8 cellular contexts compared by ENCODE assay signal in the genomic region with DNA sequence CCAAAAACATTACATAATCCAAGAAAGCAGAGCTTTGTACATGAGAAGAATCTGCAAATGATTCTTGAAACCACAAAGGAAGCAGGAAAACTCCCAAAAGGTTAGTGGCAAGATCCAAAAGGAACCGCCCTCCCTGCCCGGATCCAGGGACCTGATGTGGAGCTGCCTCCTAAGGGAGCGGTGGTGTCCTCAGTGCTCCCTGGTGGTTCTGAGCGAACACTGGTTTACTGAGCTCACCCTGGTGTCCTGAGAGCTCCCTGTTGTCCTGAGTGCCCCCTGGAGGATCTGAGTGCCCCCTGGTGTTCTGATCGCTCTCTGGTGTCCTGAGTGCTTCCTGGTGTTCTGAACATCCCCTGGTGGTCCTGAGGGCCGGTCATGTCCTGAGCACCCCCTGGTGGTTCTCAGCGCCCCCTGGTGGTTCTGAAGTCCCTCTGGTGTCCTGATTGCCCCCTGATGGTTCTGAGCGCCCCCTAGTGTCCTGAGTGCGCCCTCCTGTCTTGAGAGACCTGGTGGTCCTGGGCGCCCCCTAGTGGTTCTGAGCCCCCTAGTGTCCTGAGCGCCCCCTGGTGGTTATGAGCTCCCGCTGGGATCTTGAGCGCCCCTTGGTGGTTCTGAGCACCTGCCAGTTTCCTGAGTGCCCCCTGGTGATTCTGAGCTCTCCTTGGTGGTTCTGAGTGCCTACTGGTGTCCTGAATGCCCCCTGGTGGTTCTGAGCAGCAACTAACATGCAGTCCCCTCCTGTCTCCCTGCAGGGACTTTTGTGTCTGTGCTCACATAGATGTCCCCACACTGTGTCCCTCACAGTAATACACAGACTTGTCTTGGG.
DNase-seq lines count a peak whose midpoint lies in the region; ATAC-seq and TF ChIP-seq lines count a peak whose summit lies in the region.

No MANE protein-coding gene starts in this region.

- H3K27me3 Mint-ChIP-seq in endothelial cell (ENCODE audit: unreplicated experiment) (peaks cover 2% of the 10 kb centered on the region), progenitor cell of endocrine pancreas (no peaks in the 10 kb centered on the region)

- H3K9ac ChIP-seq in smooth muscle cell (ENCODE audit: low read depth), result no peak overlapping the region

- no peaks in the 10 kb centered on the region for H3F3A ChIP-seq in smooth muscle cell (ENCODE audit: low read depth)

- H3K9me3 Mint-ChIP-seq in endothelial cell (ENCODE audit: unreplicated experiment) (peaks cover 29% of the 10 kb centered on the region), progenitor cell of endocrine pancreas (ENCODE audit: low read depth) (peaks cover 23% of the 10 kb centered on the region)

- H3K27ac ChIP-seq in smooth muscle cell (ENCODE audit: low read depth), result no peak overlapping the region

- peak; percentile 86 for ATAC-seq in GM21529 (IDR thresholded peaks at IDR 0.05; ENCODE audit: unreplicated experiment)

- no peaks in the 10 kb centered on the region for H3K79me2 ChIP-seq in smooth muscle cell (ENCODE audit: low read depth)

- 78% methylated on average over 13 of the region's 13 CpGs for WGBS in smooth muscle cell (ENCODE audit: low lambda C conversion rate)

- no peaks in the 10 kb centered on the region for H3K36me3 ChIP-seq in smooth muscle cell (ENCODE audit: low read depth)

- H3K36me3 Mint-ChIP-seq in endothelial cell (ENCODE audit: low read depth, unreplicated experiment), result peaks cover 8% of the 10 kb centered on the region
- peaks cover 5% of the 10 kb centered on the region for H3K36me3 Mint-ChIP-seq in progenitor cell of endocrine pancreas (ENCODE audit: insufficient read depth)

- H3K4me1 Mint-ChIP-seq in endothelial cell (ENCODE audit: unreplicated experiment), result no peaks in the 10 kb centered on the region
- no peaks in the 10 kb centered on the region for H3K4me1 Mint-ChIP-seq in progenitor cell of endocrine pancreas (ENCODE audit: low read depth)

- TF ChIP-seq CTCF in LNCaP clone FGC (IDR thresholded peaks at IDR 0.05; ENCODE audit: control insufficient read depth, extremely low read depth, insufficient read depth) (peak; percentile 59), endothelial cell (IDR thresholded peaks at IDR 0.05; ENCODE audit: unreplicated experiment) (peak; percentile 71), smooth muscle cell (IDR thresholded peaks at IDR 0.05; ENCODE audit: borderline replicate concordance, insufficient read depth, poor library complexity, severe bottlenecking) (peak; percentile 14), progenitor cell of endocrine pancreas (IDR thresholded peaks at IDR 0.05; ENCODE audit: unreplicated experiment) (no peak)

- H2AFZ ChIP-seq in smooth muscle cell (ENCODE audit: low read depth), result no peak overlapping the region

- H3K4me2 ChIP-seq in smooth muscle cell, result no peak overlapping the region

- H4K20me1 ChIP-seq in smooth muscle cell (ENCODE audit: low read depth), result no peaks in the 10 kb centered on the region

- no peaks in the 10 kb centered on the region for H3K27me3 ChIP-seq in smooth muscle cell (ENCODE audit: low read depth)

- peak overlapping the region; percentile 21 for H3K4me3 Mint-ChIP-seq in endothelial cell (ENCODE audit: unreplicated experiment)
- H3K4me3 Mint-ChIP-seq in progenitor cell of endocrine pancreas (ENCODE audit: low read depth), result no peak overlapping the region

- H3K9me3 ChIP-seq in smooth muscle cell (replicated peaks; ENCODE audit: low read depth), result no peaks in the 10 kb centered on the region

- no peak overlapping the region for H3K4me3 ChIP-seq in LNCaP clone FGC (ENCODE audit: low read depth, low read length)
- no peak overlapping the region for H3K4me3 ChIP-seq in smooth muscle cell

- H3K4me1 ChIP-seq in smooth muscle cell (ENCODE audit: low read depth), result no peaks in the 10 kb centered on the region

- DNase-seq in GDM1 (lab: John Stamatoyannopoulos, UW), result peak; percentile 30
- peak; percentile 15 for DNase-seq in LNCaP clone FGC (ENCODE audit: low read depth)
- DNase-seq in activated CD4-positive, alpha-beta T cell treated with anti-CD3 and anti-CD28 coated beads, Interleukin-2, amount 50 U/mL, for 4 hours, result peak; percentile 70 to 75
- DNase-seq in endothelial cell (ENCODE audit: low spot score), result no peak
- DNase-seq in smooth muscle cell (lab: John Stamatoyannopoulos, UW; ENCODE audit: unreplicated experiment), result no peak
- no peak for DNase-seq in dedifferentiated amniotic fluid mesenchymal stem cell (ENCODE audit: extremely low spot score)
- no peak for DNase-seq in progenitor cell of endocrine pancreas (ENCODE audit: low spot score, unreplicated experiment)

- H3K27ac Mint-ChIP-seq in endothelial cell (ENCODE audit: unreplicated experiment), result no peak overlapping the region
- H3K27ac Mint-ChIP-seq in progenitor cell of endocrine pancreas, result no peak overlapping the region

Comparison
In these comparisons a context has a peak if more than half of its experiments do, and no peak if none do; other contexts are left out.
1. DNase-seq: peak in GDM1 (single experiment), LNCaP clone FGC (single experiment) and activated CD4-positive, alpha-beta T cell treated with anti-CD3 and anti-CD28 coated beads, Interleukin-2, amount 50 U/mL, for 4 hours (2 of 2); none in endothelial cell (single experiment), smooth muscle cell (single experiment), dedifferentiated amniotic fluid mesenchymal stem cell (single experiment) and progenitor cell of endocrine pancreas (single experiment).